In the genomic region with DNA sequence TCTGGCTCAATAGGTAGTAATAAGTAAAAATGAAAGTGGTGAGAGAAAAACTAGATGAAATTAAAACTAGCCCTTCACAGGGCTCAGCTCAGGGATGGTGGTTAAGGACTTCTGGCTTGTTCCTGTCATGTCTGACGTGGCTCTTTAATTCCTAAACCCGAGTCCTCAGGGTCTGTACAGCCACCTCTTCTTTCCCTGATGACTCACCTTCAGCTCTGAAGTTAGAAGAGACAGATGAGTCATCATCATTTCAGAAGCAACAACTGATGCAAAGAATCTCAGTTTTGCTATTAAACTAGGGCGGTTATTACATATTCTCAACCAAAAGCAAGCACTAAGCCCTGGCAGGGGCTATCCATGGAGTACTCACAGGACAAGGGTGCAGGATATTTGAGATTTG, we compare ENCODE assay signal across 8 cellular contexts. TPM values are rescaled to one million over a fixed set of nuclear protein-coding genes. Genes with fewer than 3 reads are reported as not detected.
DNase-seq lines count a peak whose midpoint lies in the region; ATAC-seq and TF ChIP-seq lines count a peak whose summit lies in the region.

No MANE protein-coding gene starts in this region.

- TF ChIP-seq CTCF in GM12864 (IDR thresholded peaks at IDR 0.05; ENCODE audit: low read depth, low read length, missing control alignments) (no peak), mucosa of descending colon (IDR thresholded peaks at IDR 0.05) (no peak)

- intact Hi-C loops in mucosa of descending colon (cut with DNase I, micrococcal nuclease), result no loop called here

- peaks cover 0 to 7% of the 10 kb centered on the region in 2 donors for H3K36me3 Mint-ChIP-seq in activated naive CD4-positive, alpha-beta T cell treated with anti-CD3 and anti-CD28 coated beads, Interleukin-2, amount 50 U/mL, for 72 hours

- no peaks in the 10 kb centered on the region for H3K9me3 Mint-ChIP-seq in activated naive CD4-positive, alpha-beta T cell treated with anti-CD3 and anti-CD28 coated beads, Interleukin-2, amount 50 U/mL, for 72 hours

- H3K4me1 ChIP-seq in mucosa of descending colon (ENCODE audit: low read depth), result peaks cover 30% of the 10 kb centered on the region

- H3K4me3 ChIP-seq in GM12864 (ENCODE audit: low read depth, low read length) (no peak overlapping the region), mucosa of descending colon (no peak overlapping the region)

- H3K27ac Mint-ChIP-seq in activated naive CD4-positive, alpha-beta T cell treated with anti-CD3 and anti-CD28 coated beads, Interleukin-2, amount 50 U/mL, for 72 hours, result peak overlapping the region; percentile 80 to 87

- DNase-seq in GM12864 (ENCODE audit: low read depth), result peak; percentile 43
- peak; percentile 52 to 65 for DNase-seq in activated naive CD4-positive, alpha-beta T cell treated with anti-CD3 and anti-CD28 coated beads, Interleukin-2, amount 50 U/mL, for 72 hours (ENCODE audit: low spot score in 2 of 2)
- no peak for DNase-seq in mucosa of descending colon
- no peak for DNase-seq in SK-N-DZ (ENCODE audit: low spot score)
- DNase-seq in NCI-H82 treated with DMSO at 0.1 percent for 48 hours (lab: John Stamatoyannopoulos, UW; ENCODE audit: unreplicated experiment), result no peak
- no peak for DNase-seq in NCI-H187 (lab: John Stamatoyannopoulos, UW)

- H3K36me3 ChIP-seq in mucosa of descending colon (ENCODE audit: low read depth), result no peaks in the 10 kb centered on the region

- ATAC-seq in GM21526 (IDR thresholded peaks at IDR 0.05; ENCODE audit: low FRiP score, unreplicated experiment) (peak; percentile 94), HG03575 (IDR thresholded peaks at IDR 0.05; ENCODE audit: extremely low read depth, insufficient number of reproducible peaks, low FRiP score, unreplicated experiment) (peak; percentile 94), mucosa of descending colon (peak; percentile 38)
- ATAC-seq in activated naive CD4-positive, alpha-beta T cell treated with anti-CD3 and anti-CD28 coated beads, Interleukin-2, amount 50 U/mL, for 72 hours, result peak; percentile 81 to 90

- no peaks in the 10 kb centered on the region for H3K9me3 ChIP-seq in mucosa of descending colon

RNA-seq across cellular contexts. Expression of a gene that starts 24.0 kb away (rescaled TPM):
- total RNA-seq in activated naive CD4-positive, alpha-beta T cell treated with anti-CD3 and anti-CD28 coated beads, Interleukin-2, amount 50 U/mL, for 72 hours, result not detected
- total RNA-seq in mucosa of descending colon, result 10 to 100 TPM in 2 of 3 donors, 1 to 10 TPM in 1; 9.0 to 35.7 (median 16.2) TPM
- polyA plus RNA-seq in SK-N-DZ (2014; cell fraction: cytosol; rRNA removed), result not detected in 2 replicates
- not detected in 2 replicates for polyA plus RNA-seq in SK-N-DZ (2014; cell fraction: nucleus; rRNA removed)

Comparison
In these comparisons a context has a peak if more than half of its experiments do, and no peak if none do; other contexts are left out.
1. DNase-seq: peak in GM12864 (single experiment) and activated naive CD4-positive, alpha-beta T cell treated with anti-CD3 and anti-CD28 coated beads, Interleukin-2, amount 50 U/mL, for 72 hours (2 of 2); none in mucosa of descending colon (0 of 3), SK-N-DZ (single experiment), NCI-H82 treated with DMSO at 0.1 percent for 48 hours (single experiment) and NCI-H187 (0 of 2).
2. ATAC-seq: peak in every context shown above with its lines; median percentile 94 in GM21526; 94 in HG03575; 86 in activated naive CD4-positive, alpha-beta T cell treated with anti-CD3 and anti-CD28 coated beads, Interleukin-2, amount 50 U/mL, for 72 hours; 38 in mucosa of descending colon.
3. RNA of a gene that starts 24.0 kb away (total RNA-seq): 9.0 to 35.7 TPM in mucosa of descending colon; not detected in activated naive CD4-positive, alpha-beta T cell treated with anti-CD3 and anti-CD28 coated beads, Interleukin-2, amount 50 U/mL, for 72 hours; every median in the first group is over 4 times any median in the second.